Comparison of ENCODE assay signal across 8 cellular contexts in genomic region chr3:170632780-170633179, GRCh38. TPM values are rescaled to one million over a fixed set of nuclear protein-coding genes. Genes with fewer than 3 reads are reported as not detected.
DNase-seq lines count a peak whose midpoint lies in the region; ATAC-seq and TF ChIP-seq lines count a peak whose summit lies in the region.

No MANE protein-coding gene starts in this region.

- no peaks in the 10 kb centered on the region for H3K36me3 Mint-ChIP-seq in activated CD8-positive, alpha-beta memory T cell treated with anti-CD3 and anti-CD28 coated beads, Interleukin-2, amount 10 ng/mL, durations not matched to agents 7 days and 5 days

- no peak overlapping the region for H3K27ac Mint-ChIP-seq in activated CD8-positive, alpha-beta memory T cell treated with anti-CD3 and anti-CD28 coated beads, Interleukin-2, amount 10 ng/mL, durations not matched to agents 7 days and 5 days
- H3K27ac Mint-ChIP-seq in stimulated activated naive CD8-positive, alpha-beta T cell treated with anti-CD3 and anti-CD28 coated beads, Interleukin-15, amount 100 ng/mL, for 72 hours, result no peak overlapping the region

- H3K4me3 ChIP-seq in psoas muscle, result no peak overlapping the region

- H3K27ac ChIP-seq in psoas muscle, result no peak overlapping the region

- no peaks in the 10 kb centered on the region for H3K9me3 Mint-ChIP-seq in activated CD8-positive, alpha-beta memory T cell treated with anti-CD3 and anti-CD28 coated beads, Interleukin-2, amount 10 ng/mL, durations not matched to agents 7 days and 5 days (ENCODE audit: low read depth)
- H3K9me3 Mint-ChIP-seq in stimulated activated naive CD8-positive, alpha-beta T cell treated with anti-CD3 and anti-CD28 coated beads, Interleukin-15, amount 100 ng/mL, for 72 hours, result no peaks in the 10 kb centered on the region

- CTCF ChIA-PET in activated CD8-positive, alpha-beta memory T cell treated with anti-CD3 and anti-CD28 coated beads, Interleukin-2, amount 10 ng/mL, durations not matched to agents 7 days and 5 days (lab: Charles Lee), result no interaction called here

- ATAC-seq in activated CD8-positive, alpha-beta memory T cell treated with anti-CD3 and anti-CD28 coated beads, Interleukin-2, amount 10 ng/mL, durations not matched to agents 7 days and 5 days, result peak; percentile 20
- peak; percentile 86 for ATAC-seq in HG02763 (IDR thresholded peaks at IDR 0.05; ENCODE audit: unreplicated experiment)
- ATAC-seq in stimulated activated naive CD8-positive, alpha-beta T cell treated with anti-CD3 and anti-CD28 coated beads, Interleukin-15, amount 100 ng/mL, for 72 hours, result peak; percentile 83
- no peak for ATAC-seq in psoas muscle

- WGBS in psoas muscle, 3 donors, result 74 to 84% (median 77%) methylated on average over 4 of the region's 4 CpGs

- no peak for DNase-seq in activated CD8-positive, alpha-beta memory T cell treated with anti-CD3 and anti-CD28 coated beads, Interleukin-2, amount 10 ng/mL, durations not matched to agents 7 days and 5 days
- DNase-seq in activated CD8-positive, alpha-beta memory T cell treated with anti-CD3 and anti-CD28 coated beads, Interleukin-2, amount 50 U/mL, for 4 hours, result no peak
- DNase-seq in NCI-H2107 (lab: John Stamatoyannopoulos, UW) (peak; percentile 60), D341Med (ENCODE audit: low spot score) (no peak), psoas muscle (no peak)
- DNase-seq in stimulated activated naive CD8-positive, alpha-beta T cell treated with anti-CD3 and anti-CD28 coated beads, Interleukin-15, amount 100 ng/mL, for 72 hours, result no peak
- no peak for DNase-seq in stimulated activated CD4-positive, alpha-beta T cell treated with anti-CD3 and anti-CD28 coated beads, Interleukin-2, amount 100 ng/mL, for 24 hours

- intact Hi-C loops in psoas muscle (cut with DNase I), result no loop called here

- H3K4me1 Mint-ChIP-seq in activated CD8-positive, alpha-beta memory T cell treated with anti-CD3 and anti-CD28 coated beads, Interleukin-2, amount 10 ng/mL, durations not matched to agents 7 days and 5 days, result peaks cover 14% of the 10 kb centered on the region
- H3K4me1 Mint-ChIP-seq in stimulated activated naive CD8-positive, alpha-beta T cell treated with anti-CD3 and anti-CD28 coated beads, Interleukin-15, amount 100 ng/mL, for 72 hours, result no peaks in the 10 kb centered on the region

- H3K9me3 ChIP-seq in psoas muscle, result no peaks in the 10 kb centered on the region

- H3K4me3 Mint-ChIP-seq in activated CD8-positive, alpha-beta memory T cell treated with anti-CD3 and anti-CD28 coated beads, Interleukin-2, amount 10 ng/mL, durations not matched to agents 7 days and 5 days, result no peak overlapping the region
- no peak overlapping the region for H3K4me3 Mint-ChIP-seq in stimulated activated naive CD8-positive, alpha-beta T cell treated with anti-CD3 and anti-CD28 coated beads, Interleukin-15, amount 100 ng/mL, for 72 hours

- H3K27me3 Mint-ChIP-seq in activated CD8-positive, alpha-beta memory T cell treated with anti-CD3 and anti-CD28 coated beads, Interleukin-2, amount 10 ng/mL, durations not matched to agents 7 days and 5 days, result peaks cover 52% of the 10 kb centered on the region
- H3K27me3 Mint-ChIP-seq in stimulated activated naive CD8-positive, alpha-beta T cell treated with anti-CD3 and anti-CD28 coated beads, Interleukin-15, amount 100 ng/mL, for 72 hours, result peaks cover 34% of the 10 kb centered on the region

- H3K27me3 ChIP-seq in psoas muscle (ENCODE audit: insufficient read depth in 3 of 3, low read length in 2 of 3), result no peaks in the 10 kb centered on the region

- no peaks in the 10 kb centered on the region for H3K36me3 ChIP-seq in psoas muscle (ENCODE audit: insufficient read depth in 1 of 2, low read depth in 1 of 2)

- H3K4me1 ChIP-seq in psoas muscle, result no peaks in the 10 kb centered on the region

- no peak for TF ChIP-seq CTCF in psoas muscle (IDR thresholded peaks at IDR 0.05)

RNA-seq across cellular contexts. Expression of gene SLC7A14, which starts 46.9 kb away (rescaled TPM):
- not detected for total RNA-seq in activated CD8-positive, alpha-beta memory T cell treated with anti-CD3 and anti-CD28 coated beads, Interleukin-2, amount 10 ng/mL, durations not matched to agents 7 days and 5 days
- total RNA-seq in psoas muscle, result under 1 TPM in 1 of 4 donors, not detected in 3; 0.04 TPM
- polyA plus RNA-seq in psoas muscle, result under 1 TPM in 2 of 3 donors, not detected in 1; under 0.01 to 0.01 TPM

Comparison
In these comparisons a context has a peak if more than half of its experiments do, and no peak if none do; other contexts are left out.
1. ATAC-seq: peak in activated CD8-positive, alpha-beta memory T cell treated with anti-CD3 and anti-CD28 coated beads, Interleukin-2, amount 10 ng/mL, durations not matched to agents 7 days and 5 days (single experiment), HG02763 (single experiment) and stimulated activated naive CD8-positive, alpha-beta T cell treated with anti-CD3 and anti-CD28 coated beads, Interleukin-15, amount 100 ng/mL, for 72 hours (single experiment); none in psoas muscle (0 of 4).